1 cellular context compared by ENCODE assay signal in genomic region chr5:123511648-123512605, GRCh38.
TF ChIP-seq lines count a peak whose summit lies in the region.

Gene CSNK1G3 (plus strand): TSS chr5:123512177. CDS start chr5:123545664, 33,487 bp downstream.

TF ChIP-seq in HEK293, 187 proteins besides CTCF, POLR2A, EP300 and RAD21 (continued from another document):
- no peak for TF ChIP-seq ZNF704 (tag by site-specific recombination; IDR thresholded peaks at IDR 0.05)
- peak; percentile 32; the same call in 1 of the 2 replicates for TF ChIP-seq WT1 (tag by site-specific recombination; IDR thresholded peaks at IDR 0.05)
- TF ChIP-seq ZIC2 (tag by site-specific recombination; IDR thresholded peaks at IDR 0.05) = no peak
- no peak for TF ChIP-seq ZNF214 (tag by site-specific recombination; IDR thresholded peaks at IDR 0.05; ENCODE audit: borderline replicate concordance)
- TF ChIP-seq ZNF530 (tag by site-specific recombination; IDR thresholded peaks at IDR 0.05; ENCODE audit: low read depth) = no peak
- no peak for TF ChIP-seq KLF7 (tag by site-specific recombination; IDR thresholded peaks at IDR 0.05; ENCODE audit: borderline replicate concordance)
- TF ChIP-seq ZNF184 (tag by site-specific recombination; IDR thresholded peaks at IDR 0.05) = no peak; the same call in 1 of the 2 replicates
- TF ChIP-seq BCL11A (tag by site-specific recombination; IDR thresholded peaks at IDR 0.05; ENCODE audit: low read depth) = 0 out of 2 replicates have a peak, but pooled peaks have one; percentile 36
- TF ChIP-seq ZNF426 (tag by site-specific recombination; IDR thresholded peaks at IDR 0.05) = no peak
- TF ChIP-seq ZNF548 (tag by site-specific recombination; IDR thresholded peaks at IDR 0.05) = no peak
- no peak for TF ChIP-seq ZNF16 (tag by site-specific recombination; IDR thresholded peaks at IDR 0.05; ENCODE audit: low read depth)
- peak; percentile 52; the same call in 1 of the 2 replicates for TF ChIP-seq ZNF610 (tag by site-specific recombination; IDR thresholded peaks at IDR 0.05; ENCODE audit: borderline replicate concordance)
- no peak for TF ChIP-seq ZNF112 (tag by site-specific recombination; IDR thresholded peaks at IDR 0.05)
- TF ChIP-seq HOXD13 (CRISPR knock-in tag; IDR thresholded peaks at IDR 0.05; ENCODE audit: borderline replicate concordance) = no peak
- TF ChIP-seq KLF17 (tag by site-specific recombination; IDR thresholded peaks at IDR 0.05) = peak; percentile 59; the same call in 1 of the 2 replicates
- peak; percentile 42; the same call in 1 of the 2 replicates for TF ChIP-seq ZNF76 (tag by site-specific recombination; IDR thresholded peaks at IDR 0.05; ENCODE audit: borderline replicate concordance, low read depth)
- TF ChIP-seq REPIN1 (tag by site-specific recombination; IDR thresholded peaks at IDR 0.05; ENCODE audit: low read depth) = 0 out of 2 replicates have a peak, but pooled peaks have one; percentile 16
- TF ChIP-seq ZNF544 (tag by site-specific recombination; IDR thresholded peaks at IDR 0.05) = no peak
- peak; percentile 50; the same call in 1 of the 2 replicates for TF ChIP-seq ZNF341 (tag by site-specific recombination; IDR thresholded peaks at IDR 0.05; ENCODE audit: low read depth)
- TF ChIP-seq ZNF19 (tag by site-specific recombination; IDR thresholded peaks at IDR 0.05; ENCODE audit: low read depth) = no peak
- TF ChIP-seq BCL6B (tag by site-specific recombination; IDR thresholded peaks at IDR 0.05) = no peak
- no peak for TF ChIP-seq ZNF311 (tag by site-specific recombination; IDR thresholded peaks at IDR 0.05; ENCODE audit: borderline replicate concordance)
- TF ChIP-seq ZNF2 (tag by site-specific recombination; IDR thresholded peaks at IDR 0.05) = peak; percentile 74; the same call in 1 of the 2 replicates
- no peak for TF ChIP-seq ZNF211 (tag by site-specific recombination; IDR thresholded peaks at IDR 0.05; ENCODE audit: low read depth)
- TF ChIP-seq ZSCAN23 (tag by site-specific recombination; IDR thresholded peaks at IDR 0.05) = no peak; the same call in 1 of the 2 replicates
- no peak for TF ChIP-seq ZNF473 (tag by site-specific recombination; IDR thresholded peaks at IDR 0.05)
- TF ChIP-seq PRDM6 (tag by site-specific recombination; IDR thresholded peaks at IDR 0.05) = no peak
- peak; percentile 69 for TF ChIP-seq ZNF335 (tag by site-specific recombination; conservative IDR thresholded peaks at IDR 0.05)
- TF ChIP-seq ZNF513 (tag by site-specific recombination; IDR thresholded peaks at IDR 0.05) = no peak
- peak; percentile 47; the same call in 1 of the 2 replicates for TF ChIP-seq ZNF600 (tag by site-specific recombination; IDR thresholded peaks at IDR 0.05)
- no peak for TF ChIP-seq TCF7L2 (IDR thresholded peaks at IDR 0.05; ENCODE audit: borderline replicate concordance, low read depth, low read length)
- TF ChIP-seq ZNF366 (tag by site-specific recombination; conservative IDR thresholded peaks at IDR 0.05) = peak; percentile 85
- peak; percentile 63 for TF ChIP-seq ZNF660 (tag by site-specific recombination; IDR thresholded peaks at IDR 0.05)
- no peak for TF ChIP-seq SCRT2 (tag by site-specific recombination; IDR thresholded peaks at IDR 0.05)
- no peak for TF ChIP-seq ZNF302 (tag by site-specific recombination; IDR thresholded peaks at IDR 0.05; ENCODE audit: low read depth)
- peak; percentile 40; the same call in 1 of the 2 replicates for TF ChIP-seq PRDM4 (tag by site-specific recombination; IDR thresholded peaks at IDR 0.05)
- 0 out of 2 replicates have a peak, but pooled peaks have one; percentile 29 for TF ChIP-seq GLI4 (tag by site-specific recombination; IDR thresholded peaks at IDR 0.05)
- no peak for TF ChIP-seq ZNF623 (tag by site-specific recombination; IDR thresholded peaks at IDR 0.05)
- no peak for TF ChIP-seq ZNF350 (tag by site-specific recombination; IDR thresholded peaks at IDR 0.05)
- no peak for TF ChIP-seq FEZF1 (tag by site-specific recombination; IDR thresholded peaks at IDR 0.05)
- no peak for TF ChIP-seq RBAK (tag by site-specific recombination; IDR thresholded peaks at IDR 0.05)
- no peak for TF ChIP-seq ZSCAN18 (tag by site-specific recombination; IDR thresholded peaks at IDR 0.05)
- no peak for TF ChIP-seq ZNF132 (tag by site-specific recombination; IDR thresholded peaks at IDR 0.05; ENCODE audit: borderline replicate concordance)
- no peak for TF ChIP-seq OSR2 (tag by site-specific recombination; IDR thresholded peaks at IDR 0.05)
- peak; percentile 91 for TF ChIP-seq ZBTB17 (tag by site-specific recombination; IDR thresholded peaks at IDR 0.05)
- TF ChIP-seq ZNF155 (tag by site-specific recombination; IDR thresholded peaks at IDR 0.05) = no peak
- peak; percentile 25 for TF ChIP-seq IKZF3 (tag by site-specific recombination; IDR thresholded peaks at IDR 0.05)
- no peak for TF ChIP-seq ZNF221 (tag by site-specific recombination; IDR thresholded peaks at IDR 0.05; ENCODE audit: borderline replicate concordance)
- peak; percentile 26; the same call in 1 of the 2 replicates for TF ChIP-seq ZNF449 (tag by site-specific recombination; IDR thresholded peaks at IDR 0.05)
- TF ChIP-seq ZNF362 (tag by site-specific recombination; IDR thresholded peaks at IDR 0.05) = peak; percentile 99
- peak; percentile 94 for TF ChIP-seq PRDM1 (tag by site-specific recombination; IDR thresholded peaks at IDR 0.05)
- TF ChIP-seq ZNF157 (tag by site-specific recombination; IDR thresholded peaks at IDR 0.05) = no peak
- TF ChIP-seq KLF10 (tag by site-specific recombination; IDR thresholded peaks at IDR 0.05) = no peak
- TF ChIP-seq ZNF202 (tag by site-specific recombination; IDR thresholded peaks at IDR 0.05; ENCODE audit: borderline replicate concordance) = no peak
